ENCODE assay signal across 29 cellular contexts in the genomic region with DNA sequence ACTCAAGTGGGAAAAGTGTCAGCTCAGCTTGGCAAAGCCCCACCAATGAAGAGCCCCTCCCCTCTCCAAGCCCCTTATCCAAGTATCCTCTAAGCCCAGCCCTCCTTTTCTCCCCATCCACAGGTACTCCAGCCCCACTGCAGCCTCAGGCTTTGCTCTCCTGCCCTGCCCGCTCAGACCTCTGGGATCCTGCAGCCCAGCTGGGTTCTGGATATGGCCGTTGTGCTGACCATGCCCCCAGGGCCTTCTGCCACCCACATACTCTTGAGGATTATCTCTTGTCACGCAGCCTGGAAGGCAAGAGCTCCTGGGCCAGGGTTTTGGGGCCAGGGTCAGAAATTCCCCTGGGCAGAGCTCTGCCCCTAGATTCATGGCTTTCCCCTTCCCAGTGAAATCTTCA. TPM values are rescaled to one million over a fixed set of nuclear protein-coding genes. Genes with fewer than 3 reads are reported as not detected.
DNase-seq lines count a peak whose midpoint lies in the region; ATAC-seq, FAIRE-seq and TF ChIP-seq lines count a peak whose summit lies in the region.
"Had no signal": no experiment of that assay in that cellular context is flagged by ENCODE, and none has a peak within 500 bp of the region (broad histone marks: within the 10 kb centered on the region; RNA-seq: fewer than 3 reads in every experiment).

No MANE protein-coding gene starts in this region.

- DNase-seq in D721Med (ENCODE audit: insufficient read length, low spot score) (peak; percentile 15), NT2/D1 (ENCODE audit: low read depth, low spot score) (no peak), ecto neural progenitor cell (ENCODE audit: low spot score) (peak; percentile 58), gastrocnemius medialis (no peak), nucleus accumbens (lab: John Stamatoyannopoulos, UW) (no peak)
- no peak for DNase-seq in effector CD4-positive, alpha-beta T cell
- no peak for DNase-seq in stimulated activated CD4-positive, alpha-beta T cell treated with anti-CD3 and anti-CD28 coated beads, Interleukin-2, amount 100 ng/mL, for 48 hours
- DNase-seq: activated CD4-positive, alpha-beta T cell treated with anti-CD3 and anti-CD28 coated beads, Interleukin-2, amount 50 U/mL, for 1 hour; activated CD8-positive, alpha-beta memory T cell treated with anti-CD3 and anti-CD28 coated beads, Interleukin-2, amount 10 ng/mL, durations not matched to agents 7 days and 5 days; activated T-cell treated with anti-CD3 and anti-CD28 coated beads, Interleukin-2, amount 50 U/mL, for 48 hours; adrenal gland; CD4-positive, CD25-positive, alpha-beta regulatory T cell; GM23248; hypothalamus; NCI-H1105; NCI-H187 treated with DMSO at 0.1 percent for 48 hours; NCI-H524 treated with DMSO at 0.1 percent for 48 hours; occipital lobe; retina; SIG-M5; stimulated activated CD4-positive, alpha-beta T cell treated with anti-CD3 and anti-CD28 coated beads, Interleukin-4, amount 100 ng/mL, for 4 hours; stimulated activated naive B cell treated with anti-CD40 and anti-IgM and Interleukin-4, amounts not matched to agents 10 μg/mL and 1 μg/mL and 100 μg/mL, for 72 hours; testis had no signal

- H3K9me3 ChIP-seq in NT2/D1 (ENCODE audit: insufficient read depth, low read length) (no peaks in the 10 kb centered on the region), gastrocnemius medialis (no peaks in the 10 kb centered on the region)
- H3K9me3 ChIP-seq: adrenal gland, testis had no signal

- H3K36me3 ChIP-seq in NT2/D1 (ENCODE audit: insufficient read depth, insufficient read length, low read length) (peaks cover 10% of the 10 kb centered on the region), gastrocnemius medialis (no peaks in the 10 kb centered on the region)

- peaks cover 38% of the 10 kb centered on the region for H3K4me1 ChIP-seq in NT2/D1 (ENCODE audit: insufficient read depth, insufficient read length)
- peaks cover 45 to 50% of the 10 kb centered on the region in 2 donors for H3K4me1 ChIP-seq in gastrocnemius medialis

- peak overlapping the region; percentile 24 for H3K9ac ChIP-seq in NT2/D1 (ENCODE audit: insufficient read length, low read depth)
- H3K9ac ChIP-seq: GM23248 had no signal

- intact Hi-C loops in gastrocnemius medialis (cut with DNase I; ENCODE audit: low total_unique reads): no loop called here

- peak overlapping the region; percentile 90 to 98 (median 94) for H3K27ac ChIP-seq in gastrocnemius medialis
- H3K27ac ChIP-seq: GM23248, VCaP had no signal

- no peak overlapping the region for H3K4me3 ChIP-seq in NT2/D1 (ENCODE audit: insufficient read length, low read depth)
- no peak overlapping the region for H3K4me3 ChIP-seq in gastrocnemius medialis
- H3K4me3 ChIP-seq: adrenal gland, GM23248, testis had no signal

- TF ChIP-seq CTCF in D721Med (IDR thresholded peaks at IDR 0.05; ENCODE audit: insufficient read depth, missing control alignments) (no peak), gastrocnemius medialis (IDR thresholded peaks at IDR 0.05 in 4 of 5, conservative IDR thresholded peaks at IDR 0.05 in 1 of 5) (no peak)

- TF ChIP-seq POLR2A in gastrocnemius medialis (IDR thresholded peaks at IDR 0.05): no peak

- FAIRE-seq in D721Med (lab: Jason Lieb, UNC): no peak
- FAIRE-seq: colon, endometrium, GM12891 had no signal

- ATAC-seq in gastrocnemius medialis: no peak
- ATAC-seq in HG03175 (IDR thresholded peaks at IDR 0.05; ENCODE audit: unreplicated experiment): no peak
- ATAC-seq: activated CD8-positive, alpha-beta memory T cell treated with anti-CD3 and anti-CD28 coated beads, Interleukin-2, amount 10 ng/mL, durations not matched to agents 7 days and 5 days; stimulated activated naive B cell treated with anti-CD40 and anti-IgM and Interleukin-4, amounts not matched to agents 10 μg/mL and 1 μg/mL and 100 μg/mL, for 72 hours had no signal

- in situ Hi-C loops in gastrocnemius medialis (cut with MboI; ENCODE audit: low sequenced_read_pairs in 4 of 4): loop anchor here (5.0 to 25.0 kb wide), 2 partner anchors 79 to 244 kb away; partner anchors contain the start of gene ARL8A (in 3 of the 4)

- peaks cover 14% of the 10 kb centered on the region for H3K27me3 ChIP-seq in NT2/D1 (ENCODE audit: insufficient read depth, insufficient read length)
- H3K27me3 ChIP-seq in gastrocnemius medialis: no peaks in the 10 kb centered on the region
- H3K27me3 ChIP-seq: adrenal gland, testis had no signal

RNA-seq across cellular contexts. Expression of gene SHISA4, which starts 4.7 kb away (rescaled TPM):
- total RNA-seq in gastrocnemius medialis: 100 to 1,000 TPM in 2 of 4 donors, 10 to 100 TPM in 2; 76.6 to 384 (median 229) TPM

RNA-seq across cellular contexts. Expression of gene LMOD1, which starts 52.9 kb away (rescaled TPM):
- total RNA-seq in gastrocnemius medialis: 10 to 100 TPM; 12.8 to 39.5 (median 22.6) TPM
- total RNA-seq: A172; activated CD8-positive, alpha-beta memory T cell treated with anti-CD3 and anti-CD28 coated beads, Interleukin-2, amount 10 ng/mL, durations not matched to agents 7 days and 5 days; CD4-positive, CD25-positive, alpha-beta regulatory T cell had no signal

Comparison
In these comparisons a context has a peak if more than half of its experiments do, and no peak if none do; other contexts are left out.
1. DNase-seq: peak in D721Med (single experiment) and ecto neural progenitor cell (single experiment); none in NT2/D1 (single experiment), gastrocnemius medialis (0 of 2), effector CD4-positive, alpha-beta T cell (single experiment), stimulated activated CD4-positive, alpha-beta T cell treated with anti-CD3 and anti-CD28 coated beads, Interleukin-2, amount 100 ng/mL, for 48 hours (0 of 2) and nucleus accumbens (0 of 56).